22 cellular contexts compared by ENCODE assay signal in the genomic region with DNA sequence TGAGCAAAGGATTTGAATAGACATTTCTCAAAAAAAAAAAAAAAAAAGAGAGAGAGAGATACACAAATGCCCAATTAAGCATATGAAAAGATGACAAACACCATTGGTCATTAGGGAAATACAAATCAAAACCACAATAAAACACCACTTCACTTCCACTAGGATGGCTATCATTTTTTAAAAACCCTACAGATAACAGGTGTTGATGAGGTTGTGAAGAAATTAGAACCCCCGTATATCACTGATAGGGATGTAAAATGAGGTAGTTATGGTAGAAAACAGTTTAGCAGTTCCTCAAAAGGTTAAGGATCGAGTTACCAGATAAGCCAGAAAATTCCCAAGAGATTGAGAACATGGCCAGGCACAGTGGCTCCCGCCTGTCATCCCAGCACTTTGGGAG. TPM values are rescaled to one million over a fixed set of nuclear protein-coding genes. Genes with fewer than 3 reads are reported as not detected.
A peak's percentile ranks its signal among the peaks of the same experiment; 100 is the strongest.
DNase-seq lines count a peak whose midpoint lies in the region; ATAC-seq, FAIRE-seq and TF ChIP-seq lines count a peak whose summit lies in the region.
"Had no signal": no experiment of that assay in that cellular context is flagged by ENCODE, and none has a peak within 500 bp of the region (broad histone marks: within the 10 kb centered on the region; RNA-seq: fewer than 3 reads in every experiment).

No MANE protein-coding gene starts in this region.

- H3K4me3 ChIP-seq in suprapubic skin: no peak overlapping the region
- H3K4me3 ChIP-seq: coronary artery, smooth muscle cell, thoracic aorta had no signal

- no peaks in the 10 kb centered on the region for H3K36me3 ChIP-seq in suprapubic skin
- H3K36me3 ChIP-seq: thoracic aorta had no signal

- peak; percentile 66 for FAIRE-seq in GM19239 (lab: Jason Lieb, UNC)
- FAIRE-seq: endometrium had no signal

- H3K4me1 Mint-ChIP-seq in activated T-cell treated with anti-CD3 and anti-CD28 coated beads, Interleukin-2, amount 50 U/mL, for 24 hours (ENCODE audit: low read depth): peaks cover 22% of the 10 kb centered on the region
- H3K4me1 Mint-ChIP-seq in activated T-helper 2 cell treated with anti-CD3 and anti-CD28 coated beads, Interferon-gamma antibody, Interleukin-2, Interleukin-4, amounts not matched to agents 10 μg/mL and 5 μg/mL and 100 μg/mL, durations not matched to agents 14 hours and 24 hours and 36 hours (ENCODE audit: low read depth): peaks cover 15% of the 10 kb centered on the region
- peaks cover 79% of the 10 kb centered on the region for H3K4me1 Mint-ChIP-seq in stimulated activated memory B cell treated with anti-CD40 and anti-IgM and Interleukin-4, amounts not matched to agents 10 μg/mL and 1 μg/mL and 100 μg/mL, for 72 hours

- no peak for TF ChIP-seq POLR2A in suprapubic skin (IDR thresholded peaks at IDR 0.05)

- no peak overlapping the region for H3K27ac ChIP-seq in suprapubic skin
- H3K27ac ChIP-seq: coronary artery, HL-60, thoracic aorta had no signal

- DNase-seq in activated T-cell treated with anti-CD3 and anti-CD28 coated beads, Interleukin-2, amount 50 U/mL, for 24 hours: no peak
- DNase-seq in activated T-cell treated with anti-CD3 and anti-CD28 coated beads for 4 hours: no peak
- DNase-seq in GM19239 (ENCODE audit: insufficient read length, low spot score): no peak
- DNase-seq in activated T-helper 2 cell treated with anti-CD3 and anti-CD28 coated beads, Interferon-gamma antibody, Interleukin-2, Interleukin-4, amounts not matched to agents 10 μg/mL and 5 μg/mL and 100 μg/mL, durations not matched to agents 14 hours and 24 hours and 36 hours (ENCODE audit: low spot score): no peak
- DNase-seq in RPMI8226: no peak
- no peak for DNase-seq in suprapubic skin (ENCODE audit: low spot score in 2 of 2)
- DNase-seq: COR-L47; HFFc6; NCI-H1930; NCI-H524; nephron progenitor cell; stimulated activated CD4-positive, alpha-beta T cell treated with anti-CD3 and anti-CD28 coated beads, Interleukin-4, amount 100 ng/mL, for 4 hours had no signal

- TF ChIP-seq CTCF in suprapubic skin (IDR thresholded peaks at IDR 0.05): no peak

- ATAC-seq in stimulated activated memory B cell treated with anti-CD40 and anti-IgM and Interleukin-4, amounts not matched to agents 10 μg/mL and 1 μg/mL and 100 μg/mL, for 72 hours: no peak
- ATAC-seq in GM21786 (IDR thresholded peaks at IDR 0.05; ENCODE audit: unreplicated experiment): no peak

- no peak for TF ChIP-seq EP300 in suprapubic skin (IDR thresholded peaks at IDR 0.05)

- peaks cover 71% of the 10 kb centered on the region for H3K27me3 ChIP-seq in suprapubic skin

- H3K4me1 ChIP-seq in suprapubic skin: peaks cover 20% of the 10 kb centered on the region

- peak overlapping the region; percentile 59 for H3K27ac Mint-ChIP-seq in activated T-cell treated with anti-CD3 and anti-CD28 coated beads, Interleukin-2, amount 50 U/mL, for 24 hours
- no peak overlapping the region for H3K27ac Mint-ChIP-seq in activated T-helper 2 cell treated with anti-CD3 and anti-CD28 coated beads, Interferon-gamma antibody, Interleukin-2, Interleukin-4, amounts not matched to agents 10 μg/mL and 5 μg/mL and 100 μg/mL, durations not matched to agents 14 hours and 24 hours and 36 hours
- peak overlapping the region; percentile 81 for H3K27ac Mint-ChIP-seq in stimulated activated memory B cell treated with anti-CD40 and anti-IgM and Interleukin-4, amounts not matched to agents 10 μg/mL and 1 μg/mL and 100 μg/mL, for 72 hours
- H3K27ac Mint-ChIP-seq: brain, HFFc6, nephron progenitor cell, progenitor cell of endocrine pancreas had no signal

- peaks cover 39% of the 10 kb centered on the region for H3K36me3 Mint-ChIP-seq in activated T-cell treated with anti-CD3 and anti-CD28 coated beads, Interleukin-2, amount 50 U/mL, for 24 hours (ENCODE audit: low read depth)
- H3K36me3 Mint-ChIP-seq in activated T-helper 2 cell treated with anti-CD3 and anti-CD28 coated beads, Interferon-gamma antibody, Interleukin-2, Interleukin-4, amounts not matched to agents 10 μg/mL and 5 μg/mL and 100 μg/mL, durations not matched to agents 14 hours and 24 hours and 36 hours (ENCODE audit: low read depth): peaks cover 43% of the 10 kb centered on the region
- H3K36me3 Mint-ChIP-seq in stimulated activated memory B cell treated with anti-CD40 and anti-IgM and Interleukin-4, amounts not matched to agents 10 μg/mL and 1 μg/mL and 100 μg/mL, for 72 hours: peaks cover 38% of the 10 kb centered on the region
- H3K36me3 Mint-ChIP-seq: brain had no signal

- peak overlapping the region; percentile 20 for H3K4me3 Mint-ChIP-seq in activated T-cell treated with anti-CD3 and anti-CD28 coated beads, Interleukin-2, amount 50 U/mL, for 24 hours
- H3K4me3 Mint-ChIP-seq in activated T-helper 2 cell treated with anti-CD3 and anti-CD28 coated beads, Interferon-gamma antibody, Interleukin-2, Interleukin-4, amounts not matched to agents 10 μg/mL and 5 μg/mL and 100 μg/mL, durations not matched to agents 14 hours and 24 hours and 36 hours (ENCODE audit: low read depth): peak overlapping the region; percentile 45
- peak overlapping the region; percentile 65 for H3K4me3 Mint-ChIP-seq in stimulated activated memory B cell treated with anti-CD40 and anti-IgM and Interleukin-4, amounts not matched to agents 10 μg/mL and 1 μg/mL and 100 μg/mL, for 72 hours
- H3K4me3 Mint-ChIP-seq: HFFc6, nephron progenitor cell had no signal

- peaks cover 4% of the 10 kb centered on the region for H3K9me3 Mint-ChIP-seq in activated T-cell treated with anti-CD3 and anti-CD28 coated beads, Interleukin-2, amount 50 U/mL, for 24 hours
- H3K9me3 Mint-ChIP-seq in activated T-helper 2 cell treated with anti-CD3 and anti-CD28 coated beads, Interferon-gamma antibody, Interleukin-2, Interleukin-4, amounts not matched to agents 10 μg/mL and 5 μg/mL and 100 μg/mL, durations not matched to agents 14 hours and 24 hours and 36 hours: no peaks in the 10 kb centered on the region
- peaks cover 3% of the 10 kb centered on the region for H3K9me3 Mint-ChIP-seq in stimulated activated memory B cell treated with anti-CD40 and anti-IgM and Interleukin-4, amounts not matched to agents 10 μg/mL and 1 μg/mL and 100 μg/mL, for 72 hours

- no peaks in the 10 kb centered on the region for H3K9me3 ChIP-seq in suprapubic skin

- no peaks in the 10 kb centered on the region for H3K27me3 Mint-ChIP-seq in activated T-cell treated with anti-CD3 and anti-CD28 coated beads, Interleukin-2, amount 50 U/mL, for 24 hours
- H3K27me3 Mint-ChIP-seq in activated T-helper 2 cell treated with anti-CD3 and anti-CD28 coated beads, Interferon-gamma antibody, Interleukin-2, Interleukin-4, amounts not matched to agents 10 μg/mL and 5 μg/mL and 100 μg/mL, durations not matched to agents 14 hours and 24 hours and 36 hours (ENCODE audit: low read depth): no peaks in the 10 kb centered on the region
- H3K27me3 Mint-ChIP-seq in stimulated activated memory B cell treated with anti-CD40 and anti-IgM and Interleukin-4, amounts not matched to agents 10 μg/mL and 1 μg/mL and 100 μg/mL, for 72 hours: no peaks in the 10 kb centered on the region
- H3K27me3 Mint-ChIP-seq: activated naive CD8-positive, alpha-beta T cell had no signal

- intact Hi-C loops in activated T-helper 2 cell treated with anti-CD3 and anti-CD28 coated beads, Interferon-gamma antibody, Interleukin-2, Interleukin-4, amounts not matched to agents 10 μg/mL and 5 μg/mL and 100 μg/mL, durations not matched to agents 14 hours and 24 hours and 36 hours (cut with micrococcal nuclease): no loop called here

- 51% methylated on average over 3 of the region's 3 CpGs for WGBS in suprapubic skin

RNA-seq across cellular contexts. Expression of gene P2RX5, which starts 2.9 kb away (rescaled TPM):
- total RNA-seq in activated T-helper 2 cell treated with anti-CD3 and anti-CD28 coated beads, Interferon-gamma antibody, Interleukin-2, Interleukin-4, amounts not matched to agents 10 μg/mL and 5 μg/mL and 100 μg/mL, durations not matched to agents 14 hours and 24 hours and 36 hours: 111 and 118 TPM in 2 replicates
- total RNA-seq in suprapubic skin: under 1 TPM in 2 of 4 donors, not detected in 2; 0.49 to 0.56 TPM
- total RNA-seq: smooth muscle cell had no signal

RNA-seq across cellular contexts. Expression of gene EMC6, which starts 24.5 kb away (rescaled TPM):
- total RNA-seq in activated T-helper 2 cell treated with anti-CD3 and anti-CD28 coated beads, Interferon-gamma antibody, Interleukin-2, Interleukin-4, amounts not matched to agents 10 μg/mL and 5 μg/mL and 100 μg/mL, durations not matched to agents 14 hours and 24 hours and 36 hours: 61.7 and 64.9 TPM in 2 replicates
- total RNA-seq in suprapubic skin: 10 to 100 TPM in 3 of 4 donors, 1 to 10 TPM in 1; 3.3 to 17.6 (median 10.4) TPM

RNA-seq across cellular contexts. Expression of gene TAX1BP3, which starts 24.7 kb away (rescaled TPM):
- total RNA-seq in activated T-helper 2 cell treated with anti-CD3 and anti-CD28 coated beads, Interferon-gamma antibody, Interleukin-2, Interleukin-4, amounts not matched to agents 10 μg/mL and 5 μg/mL and 100 μg/mL, durations not matched to agents 14 hours and 24 hours and 36 hours: 39.0 and 40.9 TPM in 2 replicates
- total RNA-seq in suprapubic skin: 100 to 1,000 TPM; 103 to 245 (median 202) TPM

RNA-seq across cellular contexts. Expression of gene HASPIN, which starts 30.6 kb away (rescaled TPM):
- 23.0 and 23.4 TPM in 2 replicates for total RNA-seq in activated T-helper 2 cell treated with anti-CD3 and anti-CD28 coated beads, Interferon-gamma antibody, Interleukin-2, Interleukin-4, amounts not matched to agents 10 μg/mL and 5 μg/mL and 100 μg/mL, durations not matched to agents 14 hours and 24 hours and 36 hours
- total RNA-seq in suprapubic skin: 1 to 10 TPM in 3 of 4 donors, under 1 TPM in 1; 0.40 to 2.1 (median 1.8) TPM

RNA-seq across cellular contexts. Expression of gene CTNS, which starts 56.5 kb away (rescaled TPM):
- 46.6 and 47.9 TPM in 2 replicates for total RNA-seq in activated T-helper 2 cell treated with anti-CD3 and anti-CD28 coated beads, Interferon-gamma antibody, Interleukin-2, Interleukin-4, amounts not matched to agents 10 μg/mL and 5 μg/mL and 100 μg/mL, durations not matched to agents 14 hours and 24 hours and 36 hours
- 10 to 100 TPM; 19.9 to 34.6 (median 26.1) TPM for total RNA-seq in suprapubic skin

Comparison
In these comparisons a context has a peak if more than half of its experiments do, and no peak if none do; other contexts are left out.
1. RNA of gene P2RX5, which starts 2.9 kb away (total RNA-seq): 111 to 118 TPM in activated T-helper 2 cell treated with anti-CD3 and anti-CD28 coated beads, Interferon-gamma antibody, Interleukin-2, Interleukin-4, amounts not matched to agents 10 μg/mL and 5 μg/mL and 100 μg/mL, durations not matched to agents 14 hours and 24 hours and 36 hours; 0.49 to 0.56 TPM in suprapubic skin; every median in the first group is over 10 times any median in the second.
2. Peak in every context shown above with its lines, with median percentiles within 50 percentile points of each other: H3K4me3 Mint-ChIP-seq.